ENCODE assay signal across 7 cellular contexts in the genomic region with DNA sequence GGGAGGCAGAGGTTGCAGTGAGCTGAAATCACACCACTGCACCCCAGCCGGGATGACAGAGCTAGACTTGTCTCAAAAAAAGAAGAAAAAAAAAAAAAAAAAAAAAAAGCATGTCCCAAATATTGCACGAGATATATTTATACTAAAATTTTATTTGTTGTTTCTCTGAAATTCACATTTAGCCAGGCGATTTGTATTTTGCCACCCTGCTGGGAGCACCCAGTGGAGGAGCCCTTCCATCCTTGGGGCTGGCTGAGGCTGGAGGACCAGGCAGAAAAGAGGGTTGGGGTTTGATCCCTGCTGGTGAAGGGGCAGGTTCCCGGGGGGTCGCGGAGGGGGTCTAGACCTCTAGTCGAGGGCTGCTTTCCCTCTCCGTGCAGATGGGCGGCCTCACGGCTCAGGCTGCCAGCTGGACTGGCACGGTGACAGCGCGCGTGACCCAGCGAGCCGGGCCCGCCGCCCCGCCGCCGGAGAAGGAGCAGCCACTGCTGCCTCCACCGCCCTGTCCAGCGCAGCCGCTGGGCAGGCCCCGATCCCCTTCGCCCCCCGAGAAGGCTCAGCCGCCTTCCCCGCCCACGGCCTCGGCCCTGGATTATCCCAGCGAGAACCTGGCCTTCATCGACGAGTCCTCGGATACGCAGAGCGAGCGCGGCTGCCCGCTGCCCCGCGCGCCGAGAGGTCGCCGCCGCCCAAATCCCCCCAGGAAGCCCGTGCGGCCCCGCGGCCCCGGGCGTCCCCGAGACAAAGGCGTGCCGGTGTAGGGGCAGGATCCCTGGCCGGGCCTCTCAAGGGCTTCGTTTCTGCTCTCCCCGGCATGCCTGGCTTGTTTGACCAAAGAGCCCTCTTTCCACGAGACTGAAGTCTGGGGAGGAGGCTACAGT. TPM values are rescaled to one million over a fixed set of nuclear protein-coding genes. Genes with fewer than 3 reads are reported as not detected.
DNase-seq lines count a peak whose midpoint lies in the region; ATAC-seq and TF ChIP-seq lines count a peak whose summit lies in the region.

No MANE protein-coding gene starts in this region.

- H3K4me1 ChIP-seq in ascending aorta = peaks cover 11 to 18% of the 10 kb centered on the region in 2 donors

- H3K4me3 ChIP-seq in H7 (ENCODE audit: insufficient read depth, low read depth, low read length) (peak overlapping the region; percentile 23), ascending aorta (peak overlapping the region; percentile 32 to 64)

- DNase-seq in H7 (peak; percentile 82), ascending aorta (ENCODE audit: low spot score in 2 of 2) (peak in 1 of 2 donors; percentile 74), KBM-7 (no peak), NCI-H2081 treated with DMSO at 0.1 percent for 48 hours (lab: John Stamatoyannopoulos, UW) (no peak)
- DNase-seq in stimulated activated effector memory CD8-positive, alpha-beta T cell treated with anti-CD3 and anti-CD28 coated beads, Interleukin-12 subunit alpha, Interleukin-12 subunit beta, amount 100 ng/mL, for 72 hours (ENCODE audit: low spot score in 2 of 2) = no peak

- H3K4me3 Mint-ChIP-seq in stimulated activated effector memory CD8-positive, alpha-beta T cell treated with anti-CD3 and anti-CD28 coated beads, Interleukin-12 subunit alpha, Interleukin-12 subunit beta, amount 100 ng/mL, for 72 hours = peak overlapping the region; percentile 75

- peaks cover 1% of the 10 kb centered on the region for H3K36me3 Mint-ChIP-seq in stimulated activated effector memory CD8-positive, alpha-beta T cell treated with anti-CD3 and anti-CD28 coated beads, Interleukin-12 subunit alpha, Interleukin-12 subunit beta, amount 100 ng/mL, for 72 hours

- intact Hi-C loops in ascending aorta (cut with DNase I) = no loop called here

- no peaks in the 10 kb centered on the region for H3K9me3 Mint-ChIP-seq in stimulated activated effector memory CD8-positive, alpha-beta T cell treated with anti-CD3 and anti-CD28 coated beads, Interleukin-12 subunit alpha, Interleukin-12 subunit beta, amount 100 ng/mL, for 72 hours

- H3K27ac Mint-ChIP-seq in stimulated activated effector memory CD8-positive, alpha-beta T cell treated with anti-CD3 and anti-CD28 coated beads, Interleukin-12 subunit alpha, Interleukin-12 subunit beta, amount 100 ng/mL, for 72 hours = no peak overlapping the region

- peaks cover 31% of the 10 kb centered on the region for H3K4me1 Mint-ChIP-seq in stimulated activated effector memory CD8-positive, alpha-beta T cell treated with anti-CD3 and anti-CD28 coated beads, Interleukin-12 subunit alpha, Interleukin-12 subunit beta, amount 100 ng/mL, for 72 hours

- no peak for TF ChIP-seq CTCF in ascending aorta (IDR thresholded peaks at IDR 0.05)

- H3K27ac ChIP-seq in ascending aorta (no peak overlapping the region), layer of hippocampus (ENCODE audit: low read depth, low read length) (peak overlapping the region; percentile 30)

- in situ Hi-C loops in KBM-7 (cut with MboI; ENCODE audit: low pct_unique_long_range_greater_than_20kb, low sequenced_read_pairs) = no loop called here

- ATAC-seq in stimulated activated effector memory CD8-positive, alpha-beta T cell treated with anti-CD3 and anti-CD28 coated beads, Interleukin-12 subunit alpha, Interleukin-12 subunit beta, amount 100 ng/mL, for 72 hours = no peak
- no peak for ATAC-seq in HG03354 (IDR thresholded peaks at IDR 0.05; ENCODE audit: poor library complexity, severe bottlenecking, unreplicated experiment)

- no peaks in the 10 kb centered on the region for H3K36me3 ChIP-seq in H7 (replicated peaks; ENCODE audit: control insufficient read depth, insufficient read depth, low read length)
- no peaks in the 10 kb centered on the region for H3K36me3 ChIP-seq in ascending aorta

- no peaks in the 10 kb centered on the region for H3K9me3 ChIP-seq in ascending aorta

- H3K27me3 ChIP-seq in H7 (ENCODE audit: control insufficient read depth, insufficient read depth, low read length) (peaks cover 69% of the 10 kb centered on the region), ascending aorta (peaks cover 9% of the 10 kb centered on the region), layer of hippocampus (ENCODE audit: control insufficient read depth, insufficient read depth, low read length) (peaks cover 8% of the 10 kb centered on the region)

RNA-seq across cellular contexts. Expression of a gene that starts 1.0 kb away (rescaled TPM):
- 0.38 and 1.00 TPM in 2 replicates for total RNA-seq in H7 (2014; rRNA removed; shearing (Covaris generic))
- not detected for total RNA-seq in ascending aorta

RNA-seq across cellular contexts. Expression of a gene that starts 6.1 kb away (rescaled TPM):
- 80.5 and 94.8 TPM in 2 replicates for total RNA-seq in H7 (2014; rRNA removed; shearing (Covaris generic))
- 53.4 TPM for total RNA-seq in ascending aorta

RNA-seq across cellular contexts. Expression of a gene that starts 8.1 kb away (rescaled TPM):
- total RNA-seq in H7 (2014; rRNA removed; shearing (Covaris generic)) = not detected in 2 replicates
- not detected for total RNA-seq in ascending aorta

RNA-seq across cellular contexts. Expression of a gene that starts 13.6 kb away (rescaled TPM):
- 26.3 and 29.5 TPM in 2 replicates for total RNA-seq in H7 (2014; rRNA removed; shearing (Covaris generic))
- 3.9 TPM for total RNA-seq in ascending aorta

RNA-seq across cellular contexts. Expression of a gene that starts 14.7 kb away (rescaled TPM):
- 46.0 and 71.8 TPM in 2 replicates for total RNA-seq in H7 (2014; rRNA removed; shearing (Covaris generic))
- total RNA-seq in ascending aorta = 175 TPM
